ENCODE assay signal across 11 cellular contexts in genomic region chr6:152571089-152571488, GRCh38.
"Had no signal": no experiment of that assay in that cellular context is flagged by ENCODE, and none has a peak within 500 bp of the region (broad histone marks: within the 10 kb centered on the region; RNA-seq: fewer than 3 reads in every experiment).

No MANE protein-coding gene starts in this region.

- H3K9me3 ChIP-seq: esophagus muscularis mucosa, lower lobe of right lung had no signal

- H3K36me3 ChIP-seq: cardiac muscle cell, esophagus muscularis mucosa, lower lobe of right lung had no signal

- H3K4me3 ChIP-seq: cardiac muscle cell, esophagus muscularis mucosa, lower lobe of right lung had no signal

- DNase-seq: activated CD4-positive, alpha-beta T cell treated with anti-CD3 and anti-CD28 coated beads, Interleukin-2, amount 50 U/mL, for 48 hours; activated naive CD4-positive, alpha-beta T cell treated with anti-CD3 and anti-CD28 coated beads for 36 hours; activated T-cell treated with anti-CD3 and anti-CD28 coated beads, Interleukin-2, amount 50 U/mL, for 1 hour; foreskin keratinocyte; glutamatergic neuron; lower lobe of right lung; stimulated activated CD4-positive, alpha-beta T cell treated with anti-CD3 and anti-CD28 coated beads, Interleukin-12 subunit alpha, Interleukin-12 subunit beta, amount 100 ng/mL, for 4 hours; stimulated activated CD4-positive, alpha-beta T cell treated with anti-CD3 and anti-CD28 coated beads, Interleukin-2, amount 100 ng/mL, for 24 hours had no signal

- H3K27me3 ChIP-seq: cardiac muscle cell, esophagus muscularis mucosa, foreskin keratinocyte had no signal

- H3K27ac ChIP-seq: cardiac muscle cell, esophagus muscularis mucosa, foreskin keratinocyte, lower lobe of right lung, VCaP had no signal

- ATAC-seq: foreskin keratinocyte had no signal
